8 cellular contexts compared by ENCODE assay signal in the genomic region with DNA sequence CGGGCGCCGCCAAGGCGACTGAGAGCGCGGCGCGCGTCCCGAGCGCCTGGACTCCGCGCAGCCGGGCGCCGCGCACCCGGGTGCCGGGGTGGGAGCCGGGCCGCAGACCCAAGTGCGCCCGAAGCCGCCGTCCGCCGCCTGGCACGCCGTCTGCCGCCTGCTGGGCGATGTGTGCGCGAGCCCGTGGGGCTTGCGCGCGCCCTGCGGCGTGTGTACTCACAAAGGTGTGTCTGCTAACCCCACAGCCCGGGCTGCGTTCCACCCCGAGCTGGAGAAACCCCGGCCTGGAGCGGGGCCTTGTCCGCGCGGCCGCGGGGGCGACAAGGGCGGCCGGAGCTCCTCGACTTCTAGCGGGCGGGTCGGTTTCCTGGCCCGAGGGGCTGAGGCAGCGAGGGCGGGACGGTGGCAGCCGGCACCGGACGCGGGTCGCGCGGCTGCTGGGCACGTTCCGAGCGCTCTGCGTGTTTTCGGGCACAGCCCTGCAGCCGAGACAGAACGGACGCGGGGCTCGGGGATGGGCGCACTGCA. TPM values are rescaled to one million over a fixed set of nuclear protein-coding genes. Genes with fewer than 3 reads are reported as not detected.
DNase-seq lines count a peak whose midpoint lies in the region; ATAC-seq and TF ChIP-seq lines count a peak whose summit lies in the region.

No MANE protein-coding gene starts in this region.

- peak overlapping the region; percentile 92 for H3K27ac ChIP-seq in CD4-positive, CD25-positive, alpha-beta regulatory T cell (ENCODE audit: insufficient read depth, low read length, poor library complexity, severe bottlenecking)
- peak overlapping the region; percentile 95 to 96 for H3K27ac ChIP-seq in thoracic aorta

- peaks cover 3% of the 10 kb centered on the region for H3K36me3 Mint-ChIP-seq in CD4-positive, CD25-positive, alpha-beta regulatory T cell
- peaks cover 4% of the 10 kb centered on the region for H3K36me3 Mint-ChIP-seq in natural killer cell treated with Interleukin-12 subunit alpha and Interleukin-12 subunit beta and Interleukin-15 and Interleukin-18, amount 100 ng/mL, for 72 hours

- TF ChIP-seq CTCF in fibroblast of the aortic adventitia (IDR thresholded peaks at IDR 0.05; ENCODE audit: insufficient read depth, low read length) (peak; percentile 50), thoracic aorta (IDR thresholded peaks at IDR 0.05) (peak; percentile 50)

- peak overlapping the region in 3 of 4 donors; percentile 96 to 99 (median 97) for H3K4me3 Mint-ChIP-seq in CD4-positive, CD25-positive, alpha-beta regulatory T cell
- peak overlapping the region; percentile 77 for H3K4me3 Mint-ChIP-seq in natural killer cell treated with Interleukin-12 subunit alpha and Interleukin-12 subunit beta and Interleukin-15 and Interleukin-18, amount 100 ng/mL, for 72 hours

- peak overlapping the region; percentile 78 for H3K4me3 ChIP-seq in CD4-positive, CD25-positive, alpha-beta regulatory T cell (ENCODE audit: low read depth, low read length)
- H3K4me3 ChIP-seq in fibroblast of the aortic adventitia (ENCODE audit: low read depth, low read length) (peak overlapping the region; percentile 87), thoracic aorta (peak overlapping the region; percentile 98)

- H3K9me3 ChIP-seq in CD4-positive, CD25-positive, alpha-beta regulatory T cell (ENCODE audit: control insufficient read depth in 2 of 2, low read length in 2 of 2): no peaks in the 10 kb centered on the region
- no peaks in the 10 kb centered on the region for H3K9me3 ChIP-seq in thoracic aorta

- DNase-seq in CD4-positive, CD25-positive, alpha-beta regulatory T cell: peak; percentile 65 to 83 (median 81)
- DNase-seq in activated gamma-delta T cell (lab: John Stamatoyannopoulos, UW) (peak; percentile 60), fibroblast of the aortic adventitia (ENCODE audit: low read depth) (peak; percentile 73), thoracic aorta (ENCODE audit: low spot score) (no peak)
- DNase-seq in natural killer cell treated with Interleukin-12 subunit alpha and Interleukin-12 subunit beta and Interleukin-15 and Interleukin-18, amount 100 ng/mL, for 72 hours (ENCODE audit: low spot score): peak; percentile 62

- ATAC-seq in CD4-positive, CD25-positive, alpha-beta regulatory T cell (ENCODE audit: low read depth in 2 of 2): peak; percentile 35 to 43
- ATAC-seq in GM19351 (IDR thresholded peaks at IDR 0.05; ENCODE audit: unreplicated experiment) (peak; percentile 25), HG03442 (IDR thresholded peaks at IDR 0.05; ENCODE audit: unreplicated experiment) (peak; percentile 28), thoracic aorta (ENCODE audit: insufficient number of reproducible peaks, low FRiP score, low read depth) (peak; percentile 4)
- ATAC-seq in natural killer cell treated with Interleukin-12 subunit alpha and Interleukin-12 subunit beta and Interleukin-15 and Interleukin-18, amount 100 ng/mL, for 72 hours: peak; percentile 1 to 6

- peaks cover 26% of the 10 kb centered on the region for H3K4me1 ChIP-seq in CD4-positive, CD25-positive, alpha-beta regulatory T cell (ENCODE audit: control insufficient read depth, insufficient read depth, low read length, poor library complexity, severe bottlenecking)
- H3K4me1 ChIP-seq in thoracic aorta (ENCODE audit: control insufficient read depth in 1 of 2, low read depth in 2 of 2): peaks cover 10 to 41% of the 10 kb centered on the region in 2 donors

- H3K27me3 Mint-ChIP-seq in CD4-positive, CD25-positive, alpha-beta regulatory T cell: peaks cover 59% of the 10 kb centered on the region
- H3K27me3 Mint-ChIP-seq in natural killer cell treated with Interleukin-12 subunit alpha and Interleukin-12 subunit beta and Interleukin-15 and Interleukin-18, amount 100 ng/mL, for 72 hours: peaks cover 18 to 29% of the 10 kb centered on the region in 2 donors

- H3K36me3 ChIP-seq in CD4-positive, CD25-positive, alpha-beta regulatory T cell (ENCODE audit: control insufficient read depth, insufficient read depth, low read length): no peaks in the 10 kb centered on the region
- no peaks in the 10 kb centered on the region for H3K36me3 ChIP-seq in thoracic aorta

- peaks cover 0 to 2% (median 0%) of the 10 kb centered on the region in 7 donors for H3K9me3 Mint-ChIP-seq in CD4-positive, CD25-positive, alpha-beta regulatory T cell
- peaks cover 2% of the 10 kb centered on the region for H3K9me3 Mint-ChIP-seq in natural killer cell treated with Interleukin-12 subunit alpha and Interleukin-12 subunit beta and Interleukin-15 and Interleukin-18, amount 100 ng/mL, for 72 hours

- peaks cover 25% of the 10 kb centered on the region for H3K27me3 ChIP-seq in CD4-positive, CD25-positive, alpha-beta regulatory T cell (ENCODE audit: control insufficient read depth, insufficient read depth, low read length)
- no peaks in the 10 kb centered on the region for H3K27me3 ChIP-seq in thoracic aorta (replicated peaks; ENCODE audit: insufficient read depth)

- peaks cover 31 to 43% (median 33%) of the 10 kb centered on the region in 4 donors for H3K4me1 Mint-ChIP-seq in CD4-positive, CD25-positive, alpha-beta regulatory T cell
- peaks cover 45 to 46% of the 10 kb centered on the region in 2 donors for H3K4me1 Mint-ChIP-seq in natural killer cell treated with Interleukin-12 subunit alpha and Interleukin-12 subunit beta and Interleukin-15 and Interleukin-18, amount 100 ng/mL, for 72 hours (ENCODE audit: low read depth in 2 of 2)

- H3K27ac Mint-ChIP-seq in CD4-positive, CD25-positive, alpha-beta regulatory T cell: peak overlapping the region in 1 of 3 donors; percentile 93
- peak overlapping the region in 1 of 2 donors; percentile 53 for H3K27ac Mint-ChIP-seq in natural killer cell treated with Interleukin-12 subunit alpha and Interleukin-12 subunit beta and Interleukin-15 and Interleukin-18, amount 100 ng/mL, for 72 hours

TF ChIP-seq in PFSK-1, 5 proteins besides CTCF, POLR2A, EP300 and RAD21:
- 0 out of 2 replicates have a peak, but pooled peaks have one; percentile 10 for TF ChIP-seq SIN3A (IDR thresholded peaks at IDR 0.05; ENCODE audit: borderline replicate concordance, insufficient read depth, low read length)
- TF ChIP-seq, protein P1, sequence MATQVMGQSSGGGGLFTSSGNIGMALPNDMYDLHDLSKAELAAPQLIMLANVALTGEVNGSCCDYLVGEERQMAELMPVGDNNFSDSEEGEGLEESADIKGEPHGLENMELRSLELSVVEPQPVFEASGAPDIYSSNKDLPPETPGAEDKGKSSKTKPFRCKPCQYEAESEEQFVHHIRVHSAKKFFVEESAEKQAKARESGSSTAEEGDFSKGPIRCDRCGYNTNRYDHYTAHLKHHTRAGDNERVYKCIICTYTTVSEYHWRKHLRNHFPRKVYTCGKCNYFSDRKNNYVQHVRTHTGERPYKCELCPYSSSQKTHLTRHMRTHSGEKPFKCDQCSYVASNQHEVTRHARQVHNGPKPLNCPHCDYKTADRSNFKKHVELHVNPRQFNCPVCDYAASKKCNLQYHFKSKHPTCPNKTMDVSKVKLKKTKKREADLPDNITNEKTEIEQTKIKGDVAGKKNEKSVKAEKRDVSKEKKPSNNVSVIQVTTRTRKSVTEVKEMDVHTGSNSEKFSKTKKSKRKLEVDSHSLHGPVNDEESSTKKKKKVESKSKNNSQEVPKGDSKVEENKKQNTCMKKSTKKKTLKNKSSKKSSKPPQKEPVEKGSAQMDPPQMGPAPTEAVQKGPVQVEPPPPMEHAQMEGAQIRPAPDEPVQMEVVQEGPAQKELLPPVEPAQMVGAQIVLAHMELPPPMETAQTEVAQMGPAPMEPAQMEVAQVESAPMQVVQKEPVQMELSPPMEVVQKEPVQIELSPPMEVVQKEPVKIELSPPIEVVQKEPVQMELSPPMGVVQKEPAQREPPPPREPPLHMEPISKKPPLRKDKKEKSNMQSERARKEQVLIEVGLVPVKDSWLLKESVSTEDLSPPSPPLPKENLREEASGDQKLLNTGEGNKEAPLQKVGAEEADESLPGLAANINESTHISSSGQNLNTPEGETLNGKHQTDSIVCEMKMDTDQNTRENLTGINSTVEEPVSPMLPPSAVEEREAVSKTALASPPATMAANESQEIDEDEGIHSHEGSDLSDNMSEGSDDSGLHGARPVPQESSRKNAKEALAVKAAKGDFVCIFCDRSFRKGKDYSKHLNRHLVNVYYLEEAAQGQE (IDR thresholded peaks at IDR 0.05; ENCODE audit: insufficient read depth in 1 of 2, low read depth in 2 of 2, low read length in 2 of 2): no peak
- TF ChIP-seq POLR2AphosphoS5 (IDR thresholded peaks at IDR 0.05; ENCODE audit: low read depth, low read length): no peak

RNA-seq across cellular contexts. Expression of a gene that starts 1.1 kb away (rescaled TPM):
- 12.2 TPM for total RNA-seq in CD4-positive, CD25-positive, alpha-beta regulatory T cell
- polyA plus RNA-seq in CD4-positive, CD25-positive, alpha-beta regulatory T cell: under 1 TPM; 0.41 to 0.84 (median 0.58) TPM
- polyA plus RNA-seq in PFSK-1 (2012; ENCODE audit: insufficient read length, low read depth): 7.6 TPM
- total RNA-seq in fibroblast of the aortic adventitia (ENCODE audit: low replicate concordance): 3.1 and 6.9 TPM in 2 replicates
- total RNA-seq in natural killer cell treated with Interleukin-12 subunit alpha and Interleukin-12 subunit beta and Interleukin-15 and Interleukin-18, amount 100 ng/mL, for 72 hours: 1 to 10 TPM; 7.8 to 9.8 TPM
- total RNA-seq in thoracic aorta: 10 to 100 TPM; 10.6 to 18.8 TPM
